9 cellular contexts compared by ENCODE assay signal in genomic region chr2:236972491-236973379, GRCh38.
DNase-seq lines count a peak whose midpoint lies in the region; ATAC-seq and TF ChIP-seq lines count a peak whose summit lies in the region.
"Had no signal": no experiment of that assay in that cellular context is flagged by ENCODE, and none has a peak within 500 bp of the region (broad histone marks: within the 10 kb centered on the region; RNA-seq: fewer than 3 reads in every experiment).

No MANE protein-coding gene starts in this region.

- H3K27ac Mint-ChIP-seq in activated CD4-positive, alpha-beta T cell treated with anti-CD3 and anti-CD28 coated beads for 36 hours: no peak overlapping the region
- H3K27ac Mint-ChIP-seq: IgD-negative memory B cell had no signal

- H3K4me1 ChIP-seq in lung (ENCODE audit: control insufficient read depth in 2 of 2, insufficient read depth in 2 of 2, low read length in 2 of 2): peaks cover 0 to 9% of the 10 kb centered on the region in 2 donors
- H3K4me1 ChIP-seq in uterus: no peaks in the 10 kb centered on the region

- H3K4me3 ChIP-seq in MG63 (no peak overlapping the region), cardiac fibroblast (replicated peaks in 1 of 2; ENCODE audit: low read depth in 2 of 2, low read length in 2 of 2) (no peak overlapping the region), lung (no peak overlapping the region), uterus (no peak overlapping the region)

- CTCF ChIA-PET in activated CD4-positive, alpha-beta T cell treated with anti-CD3 and anti-CD28 coated beads for 36 hours (lab: Charles Lee): interaction anchor here (0.6 to 1.0 kb wide), 2 partner anchors 47 to 102 kb away, joined by 3 read pairs; no protein-coding TSS in a partner anchor

- H3K4me3 Mint-ChIP-seq in activated CD4-positive, alpha-beta T cell treated with anti-CD3 and anti-CD28 coated beads for 36 hours: no peak overlapping the region
- H3K4me3 Mint-ChIP-seq: IgD-negative memory B cell had no signal

- H3K9me3 ChIP-seq in MG63 (no peaks in the 10 kb centered on the region), lung (ENCODE audit: control insufficient read depth in 2 of 2, insufficient read depth in 1 of 2, low read length in 1 of 2) (no peaks in the 10 kb centered on the region), uterus (no peaks in the 10 kb centered on the region)

- TF ChIP-seq POLR2A in uterus (IDR thresholded peaks at IDR 0.05): no peak

- peaks cover 26% of the 10 kb centered on the region for H3K4me1 Mint-ChIP-seq in activated CD4-positive, alpha-beta T cell treated with anti-CD3 and anti-CD28 coated beads for 36 hours

- TF ChIP-seq CTCF in cardiac fibroblast (IDR thresholded peaks at IDR 0.05; ENCODE audit: low read depth, low read length) (no peak), lung (IDR thresholded peaks at IDR 0.05; ENCODE audit: control extremely low read depth, extremely low read depth) (no peak), uterus (IDR thresholded peaks at IDR 0.05) (no peak)

- H3K27me3 ChIP-seq in MG63 (no peaks in the 10 kb centered on the region), lung (ENCODE audit: control insufficient read depth, insufficient read depth) (no peaks in the 10 kb centered on the region), uterus (no peaks in the 10 kb centered on the region)

- no peaks in the 10 kb centered on the region for H3K9me3 Mint-ChIP-seq in activated CD4-positive, alpha-beta T cell treated with anti-CD3 and anti-CD28 coated beads for 36 hours (ENCODE audit: low read depth)
- H3K9me3 Mint-ChIP-seq: IgD-negative memory B cell had no signal

- H3K27ac ChIP-seq in lung (ENCODE audit: low read depth in 1 of 2, low read length in 1 of 2) (no peak overlapping the region), uterus (no peak overlapping the region)

- ATAC-seq in lung (ENCODE audit: insufficient read depth, low FRiP score): peak; percentile 55
- ATAC-seq in activated CD4-positive, alpha-beta T cell treated with anti-CD3 and anti-CD28 coated beads for 36 hours: no peak

- WGBS in lung, 2 donors: 83 to 91% methylated on average over 11 of the region's 11 CpGs

- peak; percentile 95 for DNase-seq in AG20443 (ENCODE audit: low spot score)
- peak; percentile 64 for DNase-seq in MG63
- peak; percentile 73 to 77 for DNase-seq in cardiac fibroblast (ENCODE audit: low read depth in 2 of 2)
- no peak for DNase-seq in lung (ENCODE audit: low spot score)
- DNase-seq in uterus: no peak
- no peak for DNase-seq in foreskin melanocyte
- no peak for DNase-seq in activated CD4-positive, alpha-beta T cell treated with anti-CD3 and anti-CD28 coated beads for 36 hours
- no peak for DNase-seq in SHP77 treated with DMSO at 0.1 percent for 48 hours (lab: John Stamatoyannopoulos, UW)

- H3K36me3 Mint-ChIP-seq in activated CD4-positive, alpha-beta T cell treated with anti-CD3 and anti-CD28 coated beads for 36 hours (ENCODE audit: low read depth): no peaks in the 10 kb centered on the region
- H3K36me3 Mint-ChIP-seq: IgD-negative memory B cell had no signal

- H3K36me3 ChIP-seq in MG63 (no peaks in the 10 kb centered on the region), lung (ENCODE audit: control insufficient read depth in 2 of 2, insufficient read depth in 2 of 2, low read length in 2 of 2) (no peaks in the 10 kb centered on the region), uterus (no peaks in the 10 kb centered on the region)

- intact Hi-C loops in uterus (cut with DNase I; ENCODE audit: low total_unique reads): no loop called here
- intact Hi-C loops in activated CD4-positive, alpha-beta T cell treated with anti-CD3 and anti-CD28 coated beads for 36 hours (cut with DNase I, micrococcal nuclease): no loop called here

- POLR2A ChIA-PET in activated CD4-positive, alpha-beta T cell treated with anti-CD3 and anti-CD28 coated beads for 36 hours (lab: Charles Lee): no interaction called here

- no peaks in the 10 kb centered on the region for H3K27me3 Mint-ChIP-seq in activated CD4-positive, alpha-beta T cell treated with anti-CD3 and anti-CD28 coated beads for 36 hours

Comparison
In these comparisons a context has a peak if more than half of its experiments do, and no peak if none do; other contexts are left out.
1. DNase-seq: peak in AG20443 (single experiment), MG63 (single experiment) and cardiac fibroblast (2 of 2); none in lung (single experiment), uterus (0 of 2), foreskin melanocyte (single experiment), activated CD4-positive, alpha-beta T cell treated with anti-CD3 and anti-CD28 coated beads for 36 hours (single experiment) and SHP77 treated with DMSO at 0.1 percent for 48 hours (single experiment).